In genomic region chr14:90056821-90057220, GRCh38 we compare ENCODE assay signal across 26 cellular contexts. TPM values are rescaled to one million over a fixed set of nuclear protein-coding genes. Genes with fewer than 3 reads are reported as not detected.
"Had no signal": no experiment of that assay in that cellular context is flagged by ENCODE, and none has a peak within 500 bp of the region (broad histone marks: within the 10 kb centered on the region; RNA-seq: fewer than 3 reads in every experiment).

No MANE protein-coding gene starts in this region.

- ATAC-seq: left lung; naive thymus-derived CD4-positive, alpha-beta T cell; psoas muscle; right cardiac atrium; stimulated activated effector memory CD8-positive, alpha-beta T cell treated with anti-CD3 and anti-CD28 coated beads, Interleukin-12 subunit alpha, Interleukin-12 subunit beta, amount 100 ng/mL, for 72 hours had no signal

- H3K27ac Mint-ChIP-seq: naive thymus-derived CD4-positive, alpha-beta T cell; nephron; stimulated activated effector memory CD8-positive, alpha-beta T cell treated with anti-CD3 and anti-CD28 coated beads, Interleukin-12 subunit alpha, Interleukin-12 subunit beta, amount 100 ng/mL, for 72 hours had no signal

- H3K79me2 ChIP-seq: hepatocyte had no signal

- H3K36me3 Mint-ChIP-seq: naive thymus-derived CD4-positive, alpha-beta T cell; stimulated activated effector memory CD8-positive, alpha-beta T cell treated with anti-CD3 and anti-CD28 coated beads, Interleukin-12 subunit alpha, Interleukin-12 subunit beta, amount 100 ng/mL, for 72 hours had no signal

- H3K9me3 Mint-ChIP-seq: stimulated activated effector memory CD8-positive, alpha-beta T cell treated with anti-CD3 and anti-CD28 coated beads, Interleukin-12 subunit alpha, Interleukin-12 subunit beta, amount 100 ng/mL, for 72 hours had no signal

- H3K36me3 ChIP-seq: left lung, sigmoid colon, stomach, thyroid gland, upper lobe of left lung had no signal

- H3K4me3 ChIP-seq: coronary artery, hepatocyte, left lung, psoas muscle, sigmoid colon, stomach, thyroid gland, upper lobe of left lung had no signal

- H3K27me3 ChIP-seq: thyroid gland had no signal

- DNase-seq: dermis blood vessel endothelial cell; effector memory CD4-positive, alpha-beta T cell; head of caudate nucleus; kidney; left lung; mesenchymal stem cell; midbrain; naive thymus-derived CD4-positive, alpha-beta T cell; nucleus accumbens; psoas muscle; right cardiac atrium; sigmoid colon; stimulated activated CD4-positive, alpha-beta T cell treated with anti-CD3 and anti-CD28 coated beads, Interleukin-2, amount 100 ng/mL, for 24 hours; stimulated activated CD4-positive, alpha-beta T cell treated with anti-CD3 and anti-CD28 coated beads, Interleukin-4, amount 100 ng/mL, for 24 hours; stimulated activated naive CD4-positive, alpha-beta T cell treated with Interleukin-2 at 50 U/mL for 16 hours; stomach; thyroid gland; upper lobe of left lung had no signal

- H3K4me1 Mint-ChIP-seq: nephron had no signal

- H3K4me2 ChIP-seq: hepatocyte had no signal

- H3K27ac ChIP-seq: coronary artery, hepatocyte, left lung, psoas muscle, sigmoid colon, stomach, thyroid gland, upper lobe of left lung had no signal

- H3K4me3 Mint-ChIP-seq: naive thymus-derived CD4-positive, alpha-beta T cell; nephron; stimulated activated effector memory CD8-positive, alpha-beta T cell treated with anti-CD3 and anti-CD28 coated beads, Interleukin-12 subunit alpha, Interleukin-12 subunit beta, amount 100 ng/mL, for 72 hours had no signal

RNA-seq across cellular contexts. Expression of gene KCNK13, which starts 5.0 kb away (rescaled TPM):
- total RNA-seq: dermis blood vessel endothelial cell, fibroblast of villous mesenchyme, lung microvascular endothelial cell, osteocyte, renal cortical epithelial cell had no signal
- polyA plus RNA-seq: naive thymus-derived CD4-positive, alpha-beta T cell had no signal
